10 cellular contexts compared by ENCODE assay signal in the genomic region with DNA sequence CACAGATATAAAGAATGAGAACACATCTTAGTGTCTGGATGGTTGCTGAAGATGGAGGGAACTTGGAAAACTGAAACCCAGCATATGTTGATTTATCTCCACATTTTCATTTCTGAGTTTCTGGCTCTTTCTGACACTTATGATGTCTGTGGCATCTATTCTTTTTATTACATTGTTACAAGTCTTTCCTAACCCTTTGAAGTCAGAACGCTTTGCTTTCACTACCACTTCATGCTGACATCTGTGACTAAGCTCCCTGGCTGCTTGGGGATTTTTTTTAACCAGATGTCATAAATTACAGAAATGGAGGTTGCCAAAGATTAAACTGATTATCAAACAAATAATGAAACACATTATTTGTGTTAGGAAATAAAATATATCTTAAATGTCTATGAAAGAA.
DNase-seq lines count a peak whose midpoint lies in the region; ATAC-seq and TF ChIP-seq lines count a peak whose summit lies in the region.
"Had no signal": no experiment of that assay in that cellular context is flagged by ENCODE, and none has a peak within 500 bp of the region (broad histone marks: within the 10 kb centered on the region; RNA-seq: fewer than 3 reads in every experiment).

No MANE protein-coding gene starts in this region.

- H3K4me1 Mint-ChIP-seq in endodermal cell (peaks cover 8% of the 10 kb centered on the region), immature natural killer cell (no peaks in the 10 kb centered on the region)

- ATAC-seq in HG02610 (IDR thresholded peaks at IDR 0.05; ENCODE audit: unreplicated experiment), result peak; percentile 73
- peak; percentile 65 for ATAC-seq in PC-3
- no peak for ATAC-seq in GM19467 (IDR thresholded peaks at IDR 0.05; ENCODE audit: unreplicated experiment)
- ATAC-seq: heart right ventricle had no signal

- no peak overlapping the region for H3K4me2 ChIP-seq in PC-3 (ENCODE audit: low read length)
- no peak overlapping the region for H3K4me2 ChIP-seq in hepatocyte

- no TSS peak for BruUV-seq in PC-3 (replicated peaks; lab: Mats Ljungman, UMichigan)

- POLR2A ChIA-PET in PC-3 (lab: Charles Lee; ENCODE audit: unreplicated experiment), result interaction anchor here (0.6 kb wide), 1 partner anchor 29 kb away, joined by 6 read pairs; no protein-coding TSS in a partner anchor

- no peak overlapping the region for H3K4me3 Mint-ChIP-seq in endodermal cell
- H3K4me3 Mint-ChIP-seq in immature natural killer cell, result no peak overlapping the region

- H3K36me3 Mint-ChIP-seq in endodermal cell (ENCODE audit: low read depth), result no peaks in the 10 kb centered on the region
- H3K36me3 Mint-ChIP-seq in immature natural killer cell, result no peaks in the 10 kb centered on the region

- intact Hi-C loops in PC-3 (cut with micrococcal nuclease), result loop anchor here (5.0 to 10.0 kb wide), 2 partner anchors 207 to 239 kb away; no protein-coding TSS in a partner anchor

- H3K27me3 Mint-ChIP-seq in endodermal cell (ENCODE audit: insufficient read depth) (peaks cover 11% of the 10 kb centered on the region), immature natural killer cell (ENCODE audit: low read depth in 3 of 3) (no peaks in the 10 kb centered on the region)

- TF ChIP-seq CTCF in GM10266 (IDR thresholded peaks at IDR 0.05; ENCODE audit: control insufficient read depth, insufficient read depth, low read depth, missing control alignments), result no peak
- no peak for TF ChIP-seq CTCF in PC-3 (conservative IDR thresholded peaks at IDR 0.05; ENCODE audit: low read depth, low read length)
- TF ChIP-seq CTCF in hepatocyte (IDR thresholded peaks at IDR 0.05; ENCODE audit: poor library complexity), result no peak
- no peak for TF ChIP-seq CTCF in endodermal cell (conservative IDR thresholded peaks at IDR 0.05)

- no peaks in the 10 kb centered on the region for H3F3A ChIP-seq in PC-3 (ENCODE audit: low read length, unreplicated experiment)

- H3K27ac ChIP-seq in PC-3 (ENCODE audit: low read length), result no peak overlapping the region
- H3K27ac ChIP-seq in hepatocyte, result no peak overlapping the region
- no peak overlapping the region for H3K27ac ChIP-seq in endodermal cell (ENCODE audit: low read depth, low read length)
- H3K27ac ChIP-seq: heart right ventricle had no signal

- DNase-seq in GM10266 (ENCODE audit: extremely low spot score) (peak; percentile 44), PC-3 (peak; percentile 62), hepatocyte (ENCODE audit: low spot score) (peak; percentile 8), endodermal cell (no peak), H7 (no peak), immature natural killer cell (no peak)
- DNase-seq: activated CD4-positive, alpha-beta T cell treated with anti-CD3 and anti-CD28 coated beads, Interleukin-2, amount 50 U/mL, for 48 hours; heart right ventricle had no signal

- H3K9me3 Mint-ChIP-seq in endodermal cell (peaks cover 4% of the 10 kb centered on the region), immature natural killer cell (peaks cover 3 to 7% (median 5%) of the 10 kb centered on the region in 6 donors)

- 28% methylated on average over 1 of the region's 1 CpG for WGBS in hepatocyte (ENCODE audit: low lambda C conversion rate, missing lambda C conversion rate)
- 95% methylated on average over 1 of the region's 1 CpG; no CpG with 5 or more reads in 1 of the 2 experiments for WGBS in endodermal cell (ENCODE audit: insufficient coverage in 1 of 2, insufficient read length in 1 of 2), 2 experiments

- H2AFZ ChIP-seq in PC-3 (ENCODE audit: low read length), result no peak overlapping the region
- no peak overlapping the region for H2AFZ ChIP-seq in hepatocyte

- H3K9me2 ChIP-seq in PC-3 (replicated peaks; ENCODE audit: low read length) (no peaks in the 10 kb centered on the region), hepatocyte (replicated peaks; ENCODE audit: insufficient read depth) (no peaks in the 10 kb centered on the region)

- no peaks in the 10 kb centered on the region for H4K20me1 ChIP-seq in PC-3 (ENCODE audit: low read length)
- H4K20me1 ChIP-seq in hepatocyte (ENCODE audit: insufficient read depth, poor library complexity, severe bottlenecking), result no peaks in the 10 kb centered on the region

- CTCF ChIA-PET in PC-3 (lab: Charles Lee), result interaction anchor here (0.6 kb wide), 1 partner anchor 103 kb away, joined by 3 read pairs; no protein-coding TSS in a partner anchor

- no peaks in the 10 kb centered on the region for H3K9me3 ChIP-seq in PC-3 (ENCODE audit: low read length)
- no peaks in the 10 kb centered on the region for H3K9me3 ChIP-seq in hepatocyte (ENCODE audit: low read depth)
- H3K9me3 ChIP-seq in endodermal cell (ENCODE audit: control insufficient read depth, low read length), result no peaks in the 10 kb centered on the region

- H3K79me2 ChIP-seq in PC-3 (ENCODE audit: low read length) (no peaks in the 10 kb centered on the region), hepatocyte (no peaks in the 10 kb centered on the region)

- H3K4me1 ChIP-seq in PC-3 (ENCODE audit: insufficient read depth, low read length), result 0 out of 2 replicates have a peak, but pooled peaks cover 4% of the 10 kb centered on the region
- no peaks in the 10 kb centered on the region for H3K4me1 ChIP-seq in hepatocyte (ENCODE audit: insufficient read depth)
- H3K4me1 ChIP-seq in endodermal cell (ENCODE audit: control insufficient read depth, insufficient read depth, low read length), result no peaks in the 10 kb centered on the region
- H3K4me1 ChIP-seq: heart right ventricle had no signal

- H3K27ac Mint-ChIP-seq in endodermal cell, result no peak overlapping the region
- no peak overlapping the region for H3K27ac Mint-ChIP-seq in immature natural killer cell

- no peaks in the 10 kb centered on the region for H3K36me3 ChIP-seq in PC-3 (ENCODE audit: low read depth, low read length)
- no peaks in the 10 kb centered on the region for H3K36me3 ChIP-seq in hepatocyte (replicated peaks; ENCODE audit: insufficient read depth, low read depth)
- no peaks in the 10 kb centered on the region for H3K36me3 ChIP-seq in endodermal cell (ENCODE audit: control insufficient read depth, insufficient read depth, low read length)
- H3K36me3 ChIP-seq in H7 (replicated peaks; ENCODE audit: control insufficient read depth, insufficient read depth, low read length), result no peaks in the 10 kb centered on the region
- H3K36me3 ChIP-seq: heart right ventricle had no signal

- no peak overlapping the region for H3K9ac ChIP-seq in PC-3 (ENCODE audit: low read length)
- H3K9ac ChIP-seq in endodermal cell (ENCODE audit: extremely low read depth, low read length, poor library complexity, severe bottlenecking), result no peak overlapping the region

- H3K27me3 ChIP-seq in PC-3 (ENCODE audit: low read length) (no peaks in the 10 kb centered on the region), hepatocyte (no peaks in the 10 kb centered on the region), endodermal cell (ENCODE audit: control insufficient read depth, insufficient read depth, low read length, poor library complexity, severe bottlenecking) (no peaks in the 10 kb centered on the region), H7 (ENCODE audit: control insufficient read depth, insufficient read depth, low read length) (no peaks in the 10 kb centered on the region)
- H3K27me3 ChIP-seq: heart right ventricle had no signal

- no peak overlapping the region for H3K4me3 ChIP-seq in PC-3 (ENCODE audit: low read length)
- H3K4me3 ChIP-seq in hepatocyte, result no peak overlapping the region
- H3K4me3 ChIP-seq in endodermal cell (ENCODE audit: low read length), result no peak overlapping the region
- no peak overlapping the region for H3K4me3 ChIP-seq in H7 (ENCODE audit: insufficient read depth, low read depth, low read length)
- H3K4me3 ChIP-seq: heart right ventricle had no signal

Comparison
In these comparisons a context has a peak if more than half of its experiments do, and no peak if none do; other contexts are left out.
1. DNase-seq: peak in GM10266 (single experiment), PC-3 (single experiment) and hepatocyte (single experiment); none in endodermal cell (single experiment), H7 (single experiment) and immature natural killer cell (0 of 3).